ENCODE assay signal across 11 cellular contexts in genomic region chr5:55636177-55636576, GRCh38.
DNase-seq lines count a peak whose midpoint lies in the region; ATAC-seq, FAIRE-seq and TF ChIP-seq lines count a peak whose summit lies in the region.
"Had no signal": no experiment of that assay in that cellular context is flagged by ENCODE, and none has a peak within 500 bp of the region (broad histone marks: within the 10 kb centered on the region; RNA-seq: fewer than 3 reads in every experiment).

No MANE protein-coding gene starts in this region.

- H3K27ac Mint-ChIP-seq in endodermal cell = peak overlapping the region; percentile 91

- no peak for TF ChIP-seq CTCF in endodermal cell (conservative IDR thresholded peaks at IDR 0.05)
- no peak for TF ChIP-seq CTCF in pancreas (IDR thresholded peaks at IDR 0.05)

- peaks cover 9% of the 10 kb centered on the region for H3K4me1 ChIP-seq in endodermal cell (ENCODE audit: control insufficient read depth, insufficient read depth, low read length)
- H3K4me1 ChIP-seq in pancreas = peaks cover 28 to 62% (median 40%) of the 10 kb centered on the region in 3 donors

- H3K4me3 Mint-ChIP-seq in endodermal cell = no peak overlapping the region
- H3K4me3 Mint-ChIP-seq: naive thymus-derived CD4-positive, alpha-beta T cell had no signal

- intact Hi-C loops in pancreas (cut with DNase I) = no loop called here

- peaks cover 2% of the 10 kb centered on the region for H3K9me3 Mint-ChIP-seq in endodermal cell
- H3K9me3 Mint-ChIP-seq: naive thymus-derived CD4-positive, alpha-beta T cell had no signal

- H3K4me3 ChIP-seq in endodermal cell (ENCODE audit: low read length) = peak overlapping the region; percentile 7
- no peak overlapping the region for H3K4me3 ChIP-seq in pancreas

- H3K27me3 Mint-ChIP-seq in endodermal cell (ENCODE audit: insufficient read depth) = no peaks in the 10 kb centered on the region
- H3K27me3 Mint-ChIP-seq: naive thymus-derived CD4-positive, alpha-beta T cell had no signal

- peaks cover 39% of the 10 kb centered on the region for H3K4me1 Mint-ChIP-seq in endodermal cell

- ATAC-seq in pancreas = peak; percentile 68 to 84 (median 72)
- ATAC-seq in HG03280 (IDR thresholded peaks at IDR 0.05; ENCODE audit: unreplicated experiment) = no peak
- ATAC-seq in HG02970 (IDR thresholded peaks at IDR 0.05; ENCODE audit: low FRiP score, unreplicated experiment) = no peak
- ATAC-seq: naive thymus-derived CD4-positive, alpha-beta T cell had no signal

- no peaks in the 10 kb centered on the region for H3K9me3 ChIP-seq in endodermal cell (ENCODE audit: control insufficient read depth, low read length)
- no peaks in the 10 kb centered on the region for H3K9me3 ChIP-seq in pancreas

- no peak for TF ChIP-seq POLR2A in erythroblast (IDR thresholded peaks at IDR 0.05; ENCODE audit: low read length)

- DNase-seq in Ammon's horn (ENCODE audit: low spot score) (peak; percentile 12), NCI-H1694 treated with DMSO at 0.1 percent for 48 hours (lab: John Stamatoyannopoulos, UW) (peak; percentile 26), endodermal cell (no peak), pancreas (peak in 2 of 6 donors; percentile 18 to 26), cerebellar cortex (ENCODE audit: low spot score) (no peak), erythroblast (lab: John Stamatoyannopoulos, UW) (no peak)
- DNase-seq: activated CD4-positive, alpha-beta T cell treated with anti-CD3 and anti-CD28 coated beads for 1 hour; cortex of kidney; naive thymus-derived CD4-positive, alpha-beta T cell had no signal

- H3K36me3 ChIP-seq in endodermal cell (ENCODE audit: control insufficient read depth, insufficient read depth, low read length) (no peaks in the 10 kb centered on the region), pancreas (no peaks in the 10 kb centered on the region)

- peak; percentile 37 for FAIRE-seq in pancreas (lab: Jason Lieb, UNC)

- H3K27ac ChIP-seq in endodermal cell (ENCODE audit: low read depth, low read length) (no peak overlapping the region), pancreas (peak overlapping the region in 3 of 4 donors; percentile 25 to 62 (median 59))

- H3K36me3 Mint-ChIP-seq in endodermal cell (ENCODE audit: low read depth) = peaks cover 15% of the 10 kb centered on the region

- WGBS in endodermal cell (ENCODE audit: insufficient coverage in 1 of 2, insufficient read length in 1 of 2), 2 experiments = 84% methylated on average over 2 of the region's 2 CpGs; no CpG with 5 or more reads in 1 of the 2 experiments
- 22% methylated on average over 2 of the region's 2 CpGs for WGBS in pancreas, 2 donors

- H3K27me3 ChIP-seq in endodermal cell (ENCODE audit: control insufficient read depth, insufficient read depth, low read length, poor library complexity, severe bottlenecking) (no peaks in the 10 kb centered on the region), pancreas (no peaks in the 10 kb centered on the region)

- H3K9ac ChIP-seq in endodermal cell (ENCODE audit: extremely low read depth, low read length, poor library complexity, severe bottlenecking) = no peak overlapping the region

Comparison
In these comparisons a context has a peak if more than half of its experiments do, and no peak if none do; other contexts are left out.
1. DNase-seq: peak in Ammon's horn (single experiment) and NCI-H1694 treated with DMSO at 0.1 percent for 48 hours (single experiment); none in endodermal cell (single experiment), cerebellar cortex (single experiment) and erythroblast (0 of 2).
2. ATAC-seq: peak in pancreas (4 of 4); none in HG03280 (single experiment) and HG02970 (single experiment).